ENCODE assay signal across 27 cellular contexts in the genomic region with DNA sequence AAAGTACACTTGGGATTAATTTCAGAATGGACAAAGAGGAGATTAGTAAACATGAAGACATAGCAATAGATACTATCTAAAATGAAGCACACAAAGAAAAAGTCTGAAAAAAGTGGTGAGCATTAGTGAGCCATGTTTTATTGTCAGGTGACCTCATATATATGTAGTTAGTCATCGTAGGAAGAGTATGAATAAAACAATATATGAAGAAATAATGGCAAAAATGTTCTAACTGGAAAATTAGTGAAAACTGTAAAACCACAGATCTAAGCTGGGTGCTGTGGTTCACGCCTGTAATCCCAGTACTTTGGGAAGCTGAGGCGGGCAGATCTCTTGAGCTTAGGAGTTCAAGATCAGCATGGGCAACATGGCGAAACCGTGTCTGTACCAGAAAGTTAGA.
DNase-seq lines count a peak whose midpoint lies in the region; ATAC-seq, FAIRE-seq and TF ChIP-seq lines count a peak whose summit lies in the region.
"Had no signal": no experiment of that assay in that cellular context is flagged by ENCODE, and none has a peak within 500 bp of the region (broad histone marks: within the 10 kb centered on the region; RNA-seq: fewer than 3 reads in every experiment).

No MANE protein-coding gene starts in this region.

- POLR2A ChIA-PET in HCT116 (lab: Charles Lee), result no interaction called here

- H3K4me3 ChIP-seq in HCT116 (replicated peaks in 1 of 2; ENCODE audit: low read depth in 1 of 2, low read length in 2 of 2), result peak overlapping the region in 1 of 2 experiments; percentile 5; a peak in 1 of 4 replicates
- H3K4me3 ChIP-seq in mammary epithelial cell (replicated peaks in 1 of 3; ENCODE audit: insufficient read depth in 1 of 3, low read depth in 2 of 3, low read length in 3 of 3), result no peak overlapping the region
- H3K4me3 ChIP-seq in keratinocyte (ENCODE audit: control insufficient read depth in 2 of 3, extremely low read depth in 1 of 3, insufficient read depth in 2 of 3, low read depth in 1 of 3, low read length in 3 of 3), result no peak overlapping the region
- H3K4me3 ChIP-seq: esophagus muscularis mucosa, neural progenitor cell, SJSA1, suprapubic skin, upper lobe of right lung had no signal

- 93% methylated on average over 4 of the region's 5 CpGs for WGBS in mammary epithelial cell (ENCODE audit: low coverage, missing lambda C conversion rate)

- H3K27me3 ChIP-seq in HCT116 (ENCODE audit: insufficient read depth, low read length) (no peaks in the 10 kb centered on the region), mammary epithelial cell (ENCODE audit: insufficient read depth, low read length) (no peaks in the 10 kb centered on the region), keratinocyte (ENCODE audit: control insufficient read depth, extremely low read depth, insufficient read depth, low read length) (no peaks in the 10 kb centered on the region)
- H3K27me3 ChIP-seq: esophagus muscularis mucosa, neural progenitor cell, SJSA1, suprapubic skin, upper lobe of right lung had no signal

- H4K20me1 ChIP-seq in HCT116 (ENCODE audit: insufficient read depth) (no peaks in the 10 kb centered on the region), mammary epithelial cell (ENCODE audit: insufficient read depth, low read length) (no peaks in the 10 kb centered on the region), keratinocyte (ENCODE audit: control insufficient read depth, extremely low read depth, insufficient read depth, low read length) (no peaks in the 10 kb centered on the region)

- RAD21 ChIA-PET in HCT116 (lab: Charles Lee; ENCODE audit: low non-redundant PET in 1 of 2, low total read pairs in 2 of 2, uncharacterized antibody in 2 of 2, unreplicated experiment in 2 of 2), result no interaction called here

- H3K4me2 ChIP-seq in HCT116 (ENCODE audit: low read length) (peak overlapping the region; percentile 34), mammary epithelial cell (ENCODE audit: insufficient read depth, low read depth, low read length) (no peak overlapping the region), keratinocyte (ENCODE audit: control insufficient read depth, extremely low read depth, insufficient read depth, low read depth, low read length) (no peak overlapping the region)
- H3K4me2 ChIP-seq: neural progenitor cell had no signal

- in situ Hi-C loops in mammary epithelial cell (cut with MboI; ENCODE audit: low sequenced_read_pairs in 2 of 2), result no loop called here

- dilution Hi-C loops in mammary epithelial cell (cut with HindIII; ENCODE audit: low sequenced_read_pairs), result no loop called here
- dilution Hi-C loops in keratinocyte (cut with MboI; ENCODE audit: extremely low pct_ligation_motif_present, low sequenced_read_pairs), result no loop called here

- H2AFZ ChIP-seq in HCT116 (ENCODE audit: low read depth, low read length, poor library complexity, severe bottlenecking) (no peak overlapping the region), mammary epithelial cell (ENCODE audit: low read depth, low read length) (no peak overlapping the region), keratinocyte (ENCODE audit: control insufficient read depth, low read length) (peak overlapping the region; percentile 39)
- H2AFZ ChIP-seq: neural progenitor cell had no signal

- no peaks in the 10 kb centered on the region for H3K9me1 ChIP-seq in keratinocyte (ENCODE audit: control insufficient read depth, extremely low read depth, insufficient read depth, low read length)

- peak overlapping the region; percentile 37; the same call in 1 of the 2 replicates for H3K27ac ChIP-seq in HCT116 (ENCODE audit: low read depth, low read length)
- H3K27ac ChIP-seq in mammary epithelial cell (ENCODE audit: insufficient read depth, low read depth, low read length), result peak overlapping the region; percentile 12
- peak overlapping the region; percentile 47 for H3K27ac ChIP-seq in keratinocyte (ENCODE audit: control insufficient read depth, insufficient read depth, low read length)
- H3K27ac ChIP-seq: esophagus muscularis mucosa, neural progenitor cell, SJSA1, suprapubic skin, upper lobe of right lung had no signal

- H3K9me3 ChIP-seq in HCT116 (ENCODE audit: control insufficient read depth in 1 of 2, insufficient read depth in 1 of 2, low read depth in 1 of 2, low read length in 2 of 2) (no peaks in the 10 kb centered on the region), mammary epithelial cell (replicated peaks; ENCODE audit: insufficient read depth, low read length) (no peaks in the 10 kb centered on the region), keratinocyte (ENCODE audit: control insufficient read depth, low read depth, low read length) (no peaks in the 10 kb centered on the region)
- H3K9me3 ChIP-seq: esophagus muscularis mucosa, SJSA1, suprapubic skin, upper lobe of right lung had no signal

- ATAC-seq in HCT116, result peak; percentile 69
- ATAC-seq in GM18858 (IDR thresholded peaks at IDR 0.05; ENCODE audit: unreplicated experiment), result no peak
- ATAC-seq: sciatic nerve; stimulated activated naive B cell treated with anti-CD40 and anti-IgM and Interleukin-4, amounts not matched to agents 10 μg/mL and 1 μg/mL and 100 μg/mL, for 72 hours; upper lobe of right lung had no signal

- H3K4me1 ChIP-seq in HCT116 (ENCODE audit: control insufficient read depth in 1 of 2, insufficient read depth in 2 of 2, low read length in 2 of 2), result peaks cover 0 to 19% of the 10 kb centered on the region in 2 experiments; a peak in 2 of 4 replicates
- peaks cover 6% of the 10 kb centered on the region for H3K4me1 ChIP-seq in mammary epithelial cell (ENCODE audit: insufficient read depth, low read length)
- peaks cover 11% of the 10 kb centered on the region for H3K4me1 ChIP-seq in keratinocyte (ENCODE audit: control insufficient read depth, extremely low read depth, insufficient read depth, low read length)
- H3K4me1 ChIP-seq: esophagus muscularis mucosa, neural progenitor cell, SJSA1, suprapubic skin had no signal

- no peak for TF ChIP-seq RAD21 in HCT116 (IDR thresholded peaks at IDR 0.05; ENCODE audit: low read depth)

- no peaks in the 10 kb centered on the region for H3K9me2 ChIP-seq in HCT116 (ENCODE audit: insufficient read depth)

- no peak for TF ChIP-seq POLR2A in HCT116 (IDR thresholded peaks at IDR 0.05; ENCODE audit: borderline replicate concordance, extremely low read depth, insufficient read depth, insufficient read length)

- H3K9ac ChIP-seq in HCT116 (ENCODE audit: low read length) (no peak overlapping the region), mammary epithelial cell (ENCODE audit: insufficient read depth, low read length) (no peak overlapping the region), keratinocyte (ENCODE audit: control insufficient read depth, extremely low read depth, insufficient read depth, low read length) (no peak overlapping the region)
- H3K9ac ChIP-seq: neural progenitor cell had no signal

- DNase-seq in EL, result peak; percentile 28
- DNase-seq in HCT116 (ENCODE audit: low read depth, low spot score), result no peak
- peak; percentile 37 for DNase-seq in mammary epithelial cell
- DNase-seq in keratinocyte (ENCODE audit: low read depth, low spot score), result no peak
- no peak for DNase-seq in NCI-H524 (lab: John Stamatoyannopoulos, UW)
- DNase-seq in AG20443 (ENCODE audit: low spot score), result no peak
- DNase-seq: activated CD4-positive, alpha-beta memory T cell treated with anti-CD3 and anti-CD28 coated beads for 36 hours; activated CD8-positive, alpha-beta memory T cell treated with anti-CD3 and anti-CD28 coated beads, Interleukin-2, amount 50 U/mL, for 48 hours; activated effector memory CD4-positive, alpha-beta T cell treated with Interleukin-2 at 50 U/mL for 16 hours; activated naive CD8-positive, alpha-beta T cell treated with anti-CD3 and anti-CD28 coated beads, Interleukin-2, amount 10 ng/mL, durations not matched to agents 7 days and 5 days; Calu3; DMS79 treated with DMSO at 0.1 percent for 48 hours; effector CD8-positive, alpha-beta T cell; mesenchymal stem cell; NCI-H1048; NCI-H1694 treated with DMSO at 0.1 percent for 48 hours; posterior cingulate gyrus; stimulated activated naive B cell treated with anti-CD40 and anti-IgM and Interleukin-4, amounts not matched to agents 10 μg/mL and 1 μg/mL and 100 μg/mL, for 72 hours; upper lobe of right lung had no signal

- CTCF ChIA-PET in HCT116 (lab: Charles Lee) (no interaction called here), mammary epithelial cell (lab: Charles Lee; ENCODE audit: low non-redundant PET) (no interaction called here)

- TF ChIP-seq CTCF in HCT116 (IDR thresholded peaks at IDR 0.05 in 2 of 3, conservative IDR thresholded peaks at IDR 0.05 in 1 of 3; ENCODE audit: borderline replicate concordance in 1 of 3, insufficient read depth in 1 of 3, low read depth in 2 of 3, low read length in 2 of 3) (no peak), mammary epithelial cell (conservative IDR thresholded peaks at IDR 0.05 in 1 of 2, IDR thresholded peaks at IDR 0.05 in 1 of 2; ENCODE audit: extremely low read depth in 1 of 2, insufficient read depth in 1 of 2, low read depth in 1 of 2, low read length in 2 of 2) (no peak), keratinocyte (optimal IDR thresholded peaks at IDR 0.05 in 1 of 3, IDR thresholded peaks at IDR 0.05 in 1 of 3, conservative IDR thresholded peaks at IDR 0.05 in 1 of 3; ENCODE audit: extremely low read depth in 1 of 3, insufficient read depth in 2 of 3, low read length in 3 of 3) (no peak)

- H3K36me3 ChIP-seq in HCT116 (ENCODE audit: control insufficient read depth in 1 of 2, insufficient read depth in 2 of 2, low read length in 2 of 2) (peaks cover 3 to 17% of the 10 kb centered on the region in 2 experiments; a peak in 2 of 4 replicates), mammary epithelial cell (ENCODE audit: insufficient read depth, low read length) (no peaks in the 10 kb centered on the region), keratinocyte (ENCODE audit: control insufficient read depth in 2 of 2, extremely low read depth in 1 of 2, insufficient read depth in 2 of 2, low read length in 2 of 2) (peaks cover 0 to 6% of the 10 kb centered on the region in 2 experiments)
- H3K36me3 ChIP-seq: SJSA1 had no signal

- intact Hi-C loops in HCT116 (cut with micrococcal nuclease), result no loop called here
- intact Hi-C loops in mammary epithelial cell (cut with micrococcal nuclease), result no loop called here

- peaks cover 22% of the 10 kb centered on the region for H3K79me2 ChIP-seq in HCT116 (ENCODE audit: insufficient read depth, low read length)
- peaks cover 2% of the 10 kb centered on the region for H3K79me2 ChIP-seq in mammary epithelial cell (ENCODE audit: insufficient read depth, low read length)
- H3K79me2 ChIP-seq in keratinocyte (ENCODE audit: control insufficient read depth, insufficient read depth, low read length), result peaks cover 2% of the 10 kb centered on the region

- no TSS peak for BruUV-seq in HCT116 (replicated peaks; lab: Mats Ljungman, UMichigan)
- no TSS peak for BruUV-seq in mammary epithelial cell (replicated peaks; lab: Mats Ljungman, UMichigan)

- FAIRE-seq in keratinocyte (lab: Jason Lieb, UNC), result no peak
- FAIRE-seq: frontal cortex, RCC 7860 had no signal

TF ChIP-seq in HCT116, 20 proteins besides CTCF, POLR2A, EP300 and RAD21 (continues in another document):
- no peak for TF ChIP-seq POLR2AphosphoS5 (IDR thresholded peaks at IDR 0.05; ENCODE audit: low read depth, low read length)

Comparison
In these comparisons a context has a peak if more than half of its experiments do, and no peak if none do; other contexts are left out.
1. DNase-seq: peak in EL (single experiment) and mammary epithelial cell (single experiment); none in HCT116 (single experiment), keratinocyte (single experiment), NCI-H524 (0 of 2) and AG20443 (single experiment).
2. Peak in every context shown above with its lines, with median percentiles within 50 percentile points of each other: H3K27ac ChIP-seq.